ENCODE assay signal across 17 cellular contexts in genomic region chr3:188217681-188218080, GRCh38.
DNase-seq lines count a peak whose midpoint lies in the region; ATAC-seq and TF ChIP-seq lines count a peak whose summit lies in the region.
"Had no signal": no experiment of that assay in that cellular context is flagged by ENCODE, and none has a peak within 500 bp of the region (broad histone marks: within the 10 kb centered on the region; RNA-seq: fewer than 3 reads in every experiment).

No MANE protein-coding gene starts in this region.

- no peak overlapping the region for H2AFZ ChIP-seq in mesenchymal stem cell (ENCODE audit: low read depth, low read length)

- H2BK15ac ChIP-seq in mesenchymal stem cell (ENCODE audit: low read depth, poor library complexity, severe bottlenecking) = no peak overlapping the region

- H2BK120ac ChIP-seq in mesenchymal stem cell (ENCODE audit: low read depth, low read length) = no peak overlapping the region

- TF ChIP-seq CTCF in Peyer's patch (IDR thresholded peaks at IDR 0.05) (no peak), GM13977 (IDR thresholded peaks at IDR 0.05; ENCODE audit: extremely low read depth, insufficient read depth, missing control alignments) (no peak)

- no peak for ATAC-seq in GM18909 (IDR thresholded peaks at IDR 0.05; ENCODE audit: poor library complexity, unreplicated experiment)
- ATAC-seq: sciatic nerve had no signal

- DNase-seq in Peyer's patch (no peak), mesenchymal stem cell (no peak), NCI-H1930 (lab: John Stamatoyannopoulos, UW) (no peak), NCI-H1092 treated with DMSO at 0.1 percent for 48 hours (lab: John Stamatoyannopoulos, UW) (no peak), GM13977 (ENCODE audit: low spot score) (no peak)
- DNase-seq: GOT3; NCI-H1048; NCI-H2171 treated with DMSO at 0.1 percent for 48 hours; NCI-H82; stimulated activated CD4-positive, alpha-beta T cell treated with anti-CD3 and anti-CD28 coated beads, Interleukin-2, amount 100 ng/mL, for 48 hours; T-cell had no signal

- H3K36me3 ChIP-seq in BLaER1 treated with 17β-estradiol and CSF1 and Interleukin-3, amounts not matched to agents 10 nM and 100 nM = peaks cover 0 to 44% (median 20%) of the 10 kb centered on the region in 11 experiments; a peak in 14 of 22 replicates
- no peaks in the 10 kb centered on the region for H3K36me3 ChIP-seq in Peyer's patch
- H3K36me3 ChIP-seq in mesenchymal stem cell (ENCODE audit: control insufficient read depth in 1 of 2, insufficient read depth in 2 of 2, low read depth in 1 of 2, low read length in 2 of 2) = peaks cover 5 to 10% of the 10 kb centered on the region in 2 experiments
- peaks cover 10 to 32% of the 10 kb centered on the region in 2 donors for H3K36me3 ChIP-seq in stomach smooth muscle (ENCODE audit: control insufficient read depth in 2 of 2, insufficient read depth in 2 of 2, low read length in 2 of 2)
- H3K36me3 ChIP-seq: neutrophil had no signal

- H3K14ac ChIP-seq in mesenchymal stem cell (ENCODE audit: low read length in 2 of 2) = no peak overlapping the region

- H3K4ac ChIP-seq in mesenchymal stem cell (ENCODE audit: low read depth in 1 of 2, low read length in 2 of 2) = no peak overlapping the region

- peaks cover 36 to 57% (median 46%) of the 10 kb centered on the region in 10 experiments for H3K4me1 ChIP-seq in BLaER1 treated with 17β-estradiol and CSF1 and Interleukin-3, amounts not matched to agents 10 nM and 100 nM
- H3K4me1 ChIP-seq in Peyer's patch = peaks cover 0 to 63% (median 4%) of the 10 kb centered on the region in 4 donors
- peaks cover 19% of the 10 kb centered on the region for H3K4me1 ChIP-seq in mesenchymal stem cell (ENCODE audit: control insufficient read depth, insufficient read depth, low read depth, low read length)
- peaks cover 57% of the 10 kb centered on the region for H3K4me1 ChIP-seq in stomach smooth muscle (ENCODE audit: control insufficient read depth, insufficient read depth, low read length)

- H3K4me2 ChIP-seq in BLaER1 treated with 17β-estradiol and CSF1 and Interleukin-3, amounts not matched to agents 10 nM and 100 nM = peak overlapping the region; percentile 47 to 79 (median 72)
- no peak overlapping the region for H3K4me2 ChIP-seq in mesenchymal stem cell (ENCODE audit: low read length, poor library complexity, severe bottlenecking)

- H2BK5ac ChIP-seq in mesenchymal stem cell (ENCODE audit: low read depth, low read length, poor library complexity, severe bottlenecking) = no peak overlapping the region

- no peak overlapping the region for H2BK12ac ChIP-seq in mesenchymal stem cell (ENCODE audit: low read length in 2 of 2)

- no peak overlapping the region for H3K9ac ChIP-seq in BLaER1 treated with 17β-estradiol and CSF1 and Interleukin-3, amounts not matched to agents 10 nM and 100 nM
- H3K9ac ChIP-seq in mesenchymal stem cell (ENCODE audit: low read length) (no peak overlapping the region), stomach smooth muscle (ENCODE audit: low read length in 2 of 2) (peak overlapping the region; percentile 96 to 100)

- WGBS in mesenchymal stem cell = 93% methylated on average over 3 of the region's 4 CpGs

- H3K79me1 ChIP-seq in mesenchymal stem cell (replicated peaks; ENCODE audit: low read length, poor library complexity, severe bottlenecking) = peaks cover 9% of the 10 kb centered on the region

- no peak overlapping the region for H3K4me3 ChIP-seq in BLaER1 treated with 17β-estradiol and CSF1 and Interleukin-3, amounts not matched to agents 10 nM and 100 nM
- peak overlapping the region in 1 of 4 donors; percentile 6 for H3K4me3 ChIP-seq in Peyer's patch
- no peak overlapping the region for H3K4me3 ChIP-seq in mesenchymal stem cell (ENCODE audit: insufficient read depth in 1 of 2, low read depth in 1 of 2, low read length in 2 of 2)
- peak overlapping the region; percentile 76 to 86 for H3K4me3 ChIP-seq in stomach smooth muscle (ENCODE audit: low read length in 2 of 2)

- H3K23ac ChIP-seq in mesenchymal stem cell (ENCODE audit: low read length in 2 of 2) = no peak overlapping the region

- H3K27ac ChIP-seq in BLaER1 treated with 17β-estradiol and CSF1 and Interleukin-3, amounts not matched to agents 10 nM and 100 nM = peak overlapping the region in 1 of 11 experiments; percentile 2; a peak in 1 of 22 replicates
- H3K27ac ChIP-seq in Peyer's patch (peak overlapping the region; percentile 21 to 87 (median 42)), mesenchymal stem cell (ENCODE audit: low read length, poor library complexity, severe bottlenecking) (peak overlapping the region; percentile 49), stomach smooth muscle (ENCODE audit: low read length) (peak overlapping the region; percentile 100)
- H3K27ac ChIP-seq: neutrophil, RWPE1 had no signal

- H3K27me3 ChIP-seq in BLaER1 treated with 17β-estradiol and CSF1 and Interleukin-3, amounts not matched to agents 10 nM and 100 nM = no peaks in the 10 kb centered on the region
- H3K27me3 ChIP-seq in Peyer's patch (no peaks in the 10 kb centered on the region), mesenchymal stem cell (ENCODE audit: control insufficient read depth in 1 of 2, insufficient read depth in 1 of 2, low read length in 2 of 2) (no peaks in the 10 kb centered on the region), stomach smooth muscle (ENCODE audit: control insufficient read depth in 1 of 2, insufficient read depth in 2 of 2, low read length in 2 of 2) (no peaks in the 10 kb centered on the region)
- H3K27me3 ChIP-seq: neutrophil had no signal

- peaks cover 0 to 52% (median 9%) of the 10 kb centered on the region in 11 experiments; a peak in 8 of 22 replicates for H4K20me1 ChIP-seq in BLaER1 treated with 17β-estradiol and CSF1 and Interleukin-3, amounts not matched to agents 10 nM and 100 nM

- 0 out of 22 replicates have a peak, but pooled peaks cover 0 to 4% (median 0%) of the 10 kb centered on the region in 11 experiments for H3K9me3 ChIP-seq in BLaER1 treated with 17β-estradiol and CSF1 and Interleukin-3, amounts not matched to agents 10 nM and 100 nM (replicated peaks in 1 of 11)
- H3K9me3 ChIP-seq in Peyer's patch = no peaks in the 10 kb centered on the region
- H3K9me3 ChIP-seq in mesenchymal stem cell (ENCODE audit: control insufficient read depth, low read length) = no peaks in the 10 kb centered on the region
- H3K9me3 ChIP-seq in stomach smooth muscle (ENCODE audit: control insufficient read depth in 2 of 2, low read length in 2 of 2) = no peaks in the 10 kb centered on the region
- H3K9me3 ChIP-seq: neutrophil had no signal

- TF ChIP-seq POLR2A in Peyer's patch (IDR thresholded peaks at IDR 0.05) = no peak

- in situ Hi-C loops in GM13977 (cut with MboI; ENCODE audit: low pct_unique_long_range_greater_than_20kb, low sequenced_read_pairs, unreplicated experiment) = no loop called here

- H4K91ac ChIP-seq in mesenchymal stem cell (ENCODE audit: low read length) = no peak overlapping the region

- H4K8ac ChIP-seq in mesenchymal stem cell (ENCODE audit: low read length) = no peak overlapping the region

- H2AK5ac ChIP-seq in mesenchymal stem cell (ENCODE audit: low read length, severe bottlenecking) = peak overlapping the region; percentile 45

- H3K18ac ChIP-seq in mesenchymal stem cell (ENCODE audit: low read depth in 1 of 2, low read length in 2 of 2) = no peak overlapping the region

Comparison
In these comparisons a context has a peak if more than half of its experiments do, and no peak if none do; other contexts are left out.
1. H3K4me3 ChIP-seq: peak in stomach smooth muscle (2 of 2); none in BLaER1 treated with 17β-estradiol and CSF1 and Interleukin-3, amounts not matched to agents 10 nM and 100 nM (0 of 10) and mesenchymal stem cell (0 of 2).
2. H3K9ac ChIP-seq: peak in stomach smooth muscle (2 of 2); none in BLaER1 treated with 17β-estradiol and CSF1 and Interleukin-3, amounts not matched to agents 10 nM and 100 nM (0 of 11) and mesenchymal stem cell (single experiment).